Comparison of ENCODE assay signal across 30 cellular contexts in the genomic region with DNA sequence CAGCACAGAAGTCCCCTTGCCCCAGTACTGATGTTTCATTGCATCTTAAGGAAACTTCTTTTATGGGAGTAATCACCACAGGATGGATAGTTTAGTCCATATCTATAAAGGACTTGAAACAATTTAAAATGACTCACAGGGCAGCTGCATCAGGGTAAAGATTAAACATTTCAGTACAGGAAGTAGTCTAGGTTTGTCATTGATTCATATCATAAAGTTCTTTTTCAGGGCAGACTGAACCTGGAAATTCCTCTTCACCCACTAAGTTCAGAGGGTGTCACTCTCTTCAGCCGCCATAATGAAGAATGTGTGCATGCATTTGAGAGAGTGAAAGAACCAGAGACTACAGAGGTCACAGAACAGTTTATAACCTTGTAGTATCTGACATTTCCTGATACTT.
DNase-seq lines count a peak whose midpoint lies in the region; ATAC-seq, FAIRE-seq and TF ChIP-seq lines count a peak whose summit lies in the region.
"Had no signal": no experiment of that assay in that cellular context is flagged by ENCODE, and none has a peak within 500 bp of the region (broad histone marks: within the 10 kb centered on the region; RNA-seq: fewer than 3 reads in every experiment).

No MANE protein-coding gene starts in this region.

- H3K4me1 ChIP-seq in SK-N-SH (ENCODE audit: control insufficient read depth in 1 of 2, insufficient read depth in 2 of 2, low read depth in 1 of 2, low read length in 1 of 2) (no peaks in the 10 kb centered on the region), astrocyte (ENCODE audit: insufficient read depth, low read length) (no peaks in the 10 kb centered on the region), neuronal stem cell (ENCODE audit: control insufficient read depth in 2 of 2, insufficient read depth in 1 of 2, low read depth in 1 of 2, low read length in 2 of 2) (no peaks in the 10 kb centered on the region)
- H3K4me1 ChIP-seq: adrenal gland, psoas muscle had no signal

- no peak overlapping the region for H3K4me3 Mint-ChIP-seq in astrocyte (ENCODE audit: unreplicated experiment)
- H3K4me3 Mint-ChIP-seq: activated naive CD4-positive, alpha-beta T cell treated with anti-CD3 and anti-CD28 coated beads for 36 hours; brain; CD8-positive, alpha-beta T cell had no signal

- H2BK12ac ChIP-seq in neuronal stem cell (ENCODE audit: low read length), result no peak overlapping the region

- peak overlapping the region; percentile 44; the same call in 1 of the 2 replicates for H2AFZ ChIP-seq in SK-N-SH (ENCODE audit: low read depth)
- H2AFZ ChIP-seq in astrocyte (ENCODE audit: low read depth, low read length), result no peak overlapping the region
- no peak overlapping the region for H2AFZ ChIP-seq in neuronal stem cell (ENCODE audit: low read length)

- H3K9me2 ChIP-seq in SK-N-SH, result no peaks in the 10 kb centered on the region

- H3K4me2 ChIP-seq in SK-N-SH, result no peak overlapping the region
- no peak overlapping the region for H3K4me2 ChIP-seq in astrocyte (ENCODE audit: low read length)
- H3K4me2 ChIP-seq in neuronal stem cell (ENCODE audit: insufficient read depth, low read length, poor library complexity, severe bottlenecking), result no peak overlapping the region

- H3K14ac ChIP-seq in neuronal stem cell (ENCODE audit: low read length), result no peak overlapping the region

- DNase-seq in SK-N-SH (no peak), astrocyte (ENCODE audit: low read depth) (peak; percentile 60), glomerular visceral epithelial cell (ENCODE audit: extremely low spot score) (peak; percentile 47), neuronal stem cell (ENCODE audit: low spot score) (no peak), KG1 (lab: John Stamatoyannopoulos, UW) (no peak), SIG-M5 (lab: John Stamatoyannopoulos, UW) (no peak)
- DNase-seq: 8988T; activated CD4-positive, alpha-beta T cell treated with anti-CD3 and anti-CD28 coated beads for 48 hours; activated naive CD4-positive, alpha-beta T cell treated with anti-CD3 and anti-CD28 coated beads for 36 hours; adrenal gland; AML-193; CD8-positive, alpha-beta T cell; DMS 273 treated with DMSO at 0.1 percent for 48 hours; GDM1; H7; heart left ventricle; left cardiac atrium; NCI-H1417 treated with DMSO at 0.1 percent for 48 hours; NCI-H2081 treated with DMSO at 0.1 percent for 48 hours; NCI-H345; NCI-H774; psoas muscle; stimulated activated naive CD4-positive, alpha-beta T cell treated with Interleukin-2 at 50 U/mL for 16 hours; T-helper 9 cell; WERI-Rb-1 had no signal

- H3K36me3 Mint-ChIP-seq in astrocyte (ENCODE audit: low read depth, unreplicated experiment), result no peaks in the 10 kb centered on the region
- H3K36me3 Mint-ChIP-seq: brain; CD8-positive, alpha-beta T cell had no signal

- H3K79me2 ChIP-seq in SK-N-SH (ENCODE audit: insufficient read depth) (no peaks in the 10 kb centered on the region), astrocyte (ENCODE audit: insufficient read depth, low read length) (no peaks in the 10 kb centered on the region)

- H3K27me3 Mint-ChIP-seq in astrocyte (ENCODE audit: low read depth, unreplicated experiment), result no peaks in the 10 kb centered on the region

- CTCF ChIA-PET in SK-N-SH (lab: Yijun Ruan, JAX), result no interaction called here

- peak overlapping the region; percentile 54 for H3K27ac Mint-ChIP-seq in astrocyte (ENCODE audit: unreplicated experiment)
- H3K27ac Mint-ChIP-seq: activated naive CD4-positive, alpha-beta T cell treated with anti-CD3 and anti-CD28 coated beads for 36 hours; brain; CD8-positive, alpha-beta T cell had no signal

- TF ChIP-seq CTCF in SK-N-SH (IDR thresholded peaks at IDR 0.05) (no peak), astrocyte (IDR thresholded peaks at IDR 0.05; ENCODE audit: insufficient read depth, low read depth, low read length) (no peak)

- no peak overlapping the region for H4K8ac ChIP-seq in neuronal stem cell (ENCODE audit: low read depth, low read length)

- no peak overlapping the region for H2BK120ac ChIP-seq in neuronal stem cell (ENCODE audit: low read depth, low read length)

- H3K79me1 ChIP-seq in neuronal stem cell (ENCODE audit: low read depth, low read length), result no peaks in the 10 kb centered on the region

- no peak; the same call in 2 of the 3 replicates for ATAC-seq in SK-N-SH treated with all-trans-retinoic acid at 6 μM for 48 hours
- no peak for ATAC-seq in HG02870 (IDR thresholded peaks at IDR 0.05; ENCODE audit: unreplicated experiment)
- ATAC-seq: CD8-positive, alpha-beta T cell; heart left ventricle; K562; left cardiac atrium; psoas muscle had no signal

- H3K9me3 ChIP-seq in SK-N-SH (no peaks in the 10 kb centered on the region), astrocyte (ENCODE audit: insufficient read depth, low read depth, low read length) (no peaks in the 10 kb centered on the region), neuronal stem cell (replicated peaks in 1 of 2; ENCODE audit: control insufficient read depth in 2 of 2, insufficient read depth in 1 of 2, low read depth in 1 of 2, low read length in 2 of 2) (no peaks in the 10 kb centered on the region)
- H3K9me3 ChIP-seq: adrenal gland, heart left ventricle, neutrophil, psoas muscle had no signal

- no peaks in the 10 kb centered on the region for H3F3A ChIP-seq in SK-N-SH (replicated peaks; ENCODE audit: insufficient read depth)

- H3K36me3 ChIP-seq in SK-N-SH (replicated peaks in 1 of 2; ENCODE audit: control insufficient read depth in 1 of 2, insufficient read depth in 2 of 2, low read length in 1 of 2), result no peaks in the 10 kb centered on the region
- no peaks in the 10 kb centered on the region for H3K36me3 ChIP-seq in astrocyte (ENCODE audit: insufficient read depth, low read length)
- H3K36me3 ChIP-seq in neuronal stem cell (replicated peaks in 1 of 2; ENCODE audit: control insufficient read depth in 2 of 2, insufficient read depth in 2 of 2, low read length in 2 of 2), result no peaks in the 10 kb centered on the region
- H3K36me3 ChIP-seq: adrenal gland, heart left ventricle, neutrophil, WERI-Rb-1 had no signal

- FAIRE-seq in astrocyte (lab: Jason Lieb, UNC), result peak; percentile 55
- FAIRE-seq: K562 had no signal

- 47% methylated on average over 1 of the region's 1 CpG for WGBS in SK-N-SH (ENCODE audit: low lambda C conversion rate)
- no CpG with 5 or more reads among the region's 1 CpG for WGBS in neuronal stem cell (ENCODE audit: extremely low coverage in 2 of 2, insufficient read length in 2 of 2, insufficient replicate concordance in 1 of 2), 2 donors

- H2BK15ac ChIP-seq in neuronal stem cell (ENCODE audit: low read length), result no peak overlapping the region

- peak overlapping the region in 1 of 2 experiments; percentile 35; a peak in 1 of 4 replicates for H3K27ac ChIP-seq in SK-N-SH (ENCODE audit: low read depth in 2 of 2, low read length in 1 of 2)
- H3K27ac ChIP-seq in astrocyte (ENCODE audit: low read depth, low read length), result no peak overlapping the region
- no peak overlapping the region for H3K27ac ChIP-seq in neuronal stem cell (replicated peaks; ENCODE audit: low read length)
- H3K27ac ChIP-seq: adrenal gland, heart left ventricle, neutrophil, psoas muscle, WERI-Rb-1 had no signal

- no peak overlapping the region for H3K4me3 ChIP-seq in SK-N-SH (ENCODE audit: low read depth in 2 of 2, low read length in 1 of 2)
- H3K4me3 ChIP-seq in astrocyte (ENCODE audit: insufficient read depth, low read depth, low read length), result no peak overlapping the region
- H3K4me3 ChIP-seq in neuronal stem cell (ENCODE audit: low read length in 2 of 2), result no peak overlapping the region
- H3K4me3 ChIP-seq: adrenal gland, heart left ventricle, K562, psoas muscle had no signal

- no peak overlapping the region for H3K4ac ChIP-seq in neuronal stem cell (ENCODE audit: low read length)

- H2BK5ac ChIP-seq in neuronal stem cell (ENCODE audit: low read length), result no peak overlapping the region

- no peak overlapping the region for H3K9ac ChIP-seq in SK-N-SH
- no peak overlapping the region for H3K9ac ChIP-seq in astrocyte (ENCODE audit: low read length)
- H3K9ac ChIP-seq in neuronal stem cell (ENCODE audit: low read depth, low read length, poor library complexity), result no peak overlapping the region

- no peak overlapping the region for H2AK5ac ChIP-seq in neuronal stem cell (ENCODE audit: low read depth, low read length)

- H3K27me3 ChIP-seq in SK-N-SH (ENCODE audit: insufficient read depth), result no peaks in the 10 kb centered on the region
- no peaks in the 10 kb centered on the region for H3K27me3 ChIP-seq in astrocyte (ENCODE audit: insufficient read depth, low read length)
- no peaks in the 10 kb centered on the region for H3K27me3 ChIP-seq in neuronal stem cell (ENCODE audit: control insufficient read depth in 3 of 3, insufficient read depth in 3 of 3, low read depth in 1 of 3, low read length in 3 of 3)
- H3K27me3 ChIP-seq: adrenal gland, heart left ventricle, neutrophil had no signal

- H4K20me1 ChIP-seq in SK-N-SH (ENCODE audit: insufficient read depth) (no peaks in the 10 kb centered on the region), astrocyte (ENCODE audit: insufficient read depth, low read length) (no peaks in the 10 kb centered on the region)

- H3K23ac ChIP-seq in neuronal stem cell (ENCODE audit: low read depth, low read length, poor library complexity), result no peak overlapping the region

- peaks cover 10% of the 10 kb centered on the region for H3K4me1 Mint-ChIP-seq in astrocyte (ENCODE audit: low read depth, unreplicated experiment)
- H3K4me1 Mint-ChIP-seq: brain had no signal

- H4K91ac ChIP-seq in neuronal stem cell (ENCODE audit: low read depth, low read length, poor library complexity), result no peak overlapping the region

- TF ChIP-seq EP300 in SK-N-SH (IDR thresholded peaks at IDR 0.05; ENCODE audit: borderline replicate concordance in 1 of 2, low read depth in 1 of 2, low read length in 1 of 2), result no peak

- TF ChIP-seq RAD21 in SK-N-SH (IDR thresholded peaks at IDR 0.05; ENCODE audit: low read length), result no peak

- H3K9me3 Mint-ChIP-seq in astrocyte (ENCODE audit: unreplicated experiment), result peaks cover 12% of the 10 kb centered on the region
- H3K9me3 Mint-ChIP-seq: CD8-positive, alpha-beta T cell had no signal

- H3K18ac ChIP-seq in neuronal stem cell (ENCODE audit: low read length), result no peak overlapping the region

- POLR2A ChIA-PET in SK-N-SH (lab: Yijun Ruan, JAX), result no interaction called here

TF ChIP-seq in SK-N-SH, 30 proteins besides CTCF, POLR2A, EP300 and RAD21 (continues in another document):
- TF ChIP-seq TEAD4 (IDR thresholded peaks at IDR 0.05; ENCODE audit: borderline replicate concordance, insufficient read depth) (no peak), FOXJ3 (CRISPR knock-in tag; IDR thresholded peaks at IDR 0.05) (no peak), FOXM1 (IDR thresholded peaks at IDR 0.05; ENCODE audit: low read depth) (no peak), YY1 (IDR thresholded peaks at IDR 0.05; ENCODE audit: low read depth) (no peak)

TF ChIP-seq in SK-N-SH treated with all-trans-retinoic acid at 6 μM for 48 hours, 23 proteins besides CTCF, POLR2A, EP300 and RAD21:
- TF ChIP-seq TOX (CRISPR knock-in tag; IDR thresholded peaks at IDR 0.05; ENCODE audit: borderline replicate concordance) (no peak), ZC3H10 (CRISPR knock-in tag; IDR thresholded peaks at IDR 0.05) (no peak)

Comparison
In these comparisons a context has a peak if more than half of its experiments do, and no peak if none do; other contexts are left out.
1. DNase-seq: peak in astrocyte (single experiment) and glomerular visceral epithelial cell (single experiment); none in SK-N-SH (single experiment), neuronal stem cell (single experiment), KG1 (single experiment) and SIG-M5 (single experiment).